In genomic region chr6:71402101-71402500, GRCh38 we compare ENCODE assay signal across 19 cellular contexts.
DNase-seq lines count a peak whose midpoint lies in the region; ATAC-seq and FAIRE-seq lines count a peak whose summit lies in the region.
"Had no signal": no experiment of that assay in that cellular context is flagged by ENCODE, and none has a peak within 500 bp of the region (broad histone marks: within the 10 kb centered on the region; RNA-seq: fewer than 3 reads in every experiment).

No MANE protein-coding gene starts in this region.

- no peak overlapping the region for H3K4me3 ChIP-seq in mesodermal cell (ENCODE audit: extremely low read depth, insufficient read depth, low read length, poor library complexity, severe bottlenecking)
- H3K4me3 ChIP-seq: GM23248, thoracic aorta had no signal

- ATAC-seq in GM21619 (IDR thresholded peaks at IDR 0.05; ENCODE audit: unreplicated experiment) (peak; percentile 71), left cardiac atrium (no peak)
- ATAC-seq: activated T-helper 17 cell treated with anti-CD3 and anti-CD28 coated beads, Interleukin-2, amount 50 U/mL, for 72 hours; foreskin keratinocyte; sciatic nerve; T-cell had no signal

- intact Hi-C loops in left cardiac atrium (cut with DNase I) = no loop called here

- H3K27ac ChIP-seq in mesodermal cell (ENCODE audit: low read depth, low read length, severe bottlenecking) = peak overlapping the region; percentile 36
- H3K27ac ChIP-seq: foreskin keratinocyte, GM23248, thoracic aorta had no signal

- H3K4me1 ChIP-seq in mesodermal cell (ENCODE audit: control insufficient read depth, insufficient read depth, low read length, poor library complexity, severe bottlenecking) = peaks cover 51% of the 10 kb centered on the region

- peaks cover 26% of the 10 kb centered on the region for H3K36me3 ChIP-seq in mesodermal cell (ENCODE audit: control insufficient read depth, insufficient read depth, low read length)

- DNase-seq in ACHN (peak; percentile 48), RCC 7860 (ENCODE audit: low spot score) (peak; percentile 75), left cardiac atrium (no peak), NCI-H1417 treated with DMSO at 0.1 percent for 48 hours (lab: John Stamatoyannopoulos, UW) (no peak), RPMI8226 (no peak)
- no peak for DNase-seq in activated CD4-positive, alpha-beta T cell treated with anti-CD3 and anti-CD28 coated beads, Interleukin-2, amount 50 U/mL, for 48 hours
- DNase-seq: foreskin keratinocyte; GM23248; MV-4-11; NCI-H2081 treated with DMSO at 0.1 percent for 48 hours; NCI-H69; stimulated activated CD4-positive, alpha-beta T cell treated with anti-CD3 and anti-CD28 coated beads, Interleukin-2, amount 100 ng/mL, for 48 hours; T-cell had no signal

- FAIRE-seq in RCC 7860 (lab: Jason Lieb, UNC) = peak; percentile 93
- FAIRE-seq: GM19239 had no signal

- in situ Hi-C loops in ACHN (cut with HindIII; ENCODE audit: low pct_ligation_motif_present, low pct_unique_long_range_greater_than_20kb, low sequenced_read_pairs) = no loop called here

- no peaks in the 10 kb centered on the region for H3K9me3 ChIP-seq in mesodermal cell (ENCODE audit: control insufficient read depth, low read length)
- H3K9me3 ChIP-seq: thoracic aorta had no signal

- 63% methylated on average over 3 of the region's 3 CpGs; no CpG with 5 or more reads in 1 of the 2 experiments for WGBS in mesodermal cell (ENCODE audit: insufficient coverage in 2 of 2), 2 experiments

Comparison
In these comparisons a context has a peak if more than half of its experiments do, and no peak if none do; other contexts are left out.
1. DNase-seq: peak in ACHN (single experiment) and RCC 7860 (single experiment); none in left cardiac atrium (single experiment), NCI-H1417 treated with DMSO at 0.1 percent for 48 hours (single experiment), activated CD4-positive, alpha-beta T cell treated with anti-CD3 and anti-CD28 coated beads, Interleukin-2, amount 50 U/mL, for 48 hours (0 of 2) and RPMI8226 (single experiment).